1 cellular context compared by ENCODE assay signal in genomic region chr19:3653865-3654513, GRCh38.
TF ChIP-seq lines count a peak whose summit lies in the region.

No MANE protein-coding gene starts in this region.

TF ChIP-seq in IMR-90, 13 proteins besides CTCF, POLR2A, EP300 and RAD21 (continued from another document):
- TF ChIP-seq, protein P1, sequence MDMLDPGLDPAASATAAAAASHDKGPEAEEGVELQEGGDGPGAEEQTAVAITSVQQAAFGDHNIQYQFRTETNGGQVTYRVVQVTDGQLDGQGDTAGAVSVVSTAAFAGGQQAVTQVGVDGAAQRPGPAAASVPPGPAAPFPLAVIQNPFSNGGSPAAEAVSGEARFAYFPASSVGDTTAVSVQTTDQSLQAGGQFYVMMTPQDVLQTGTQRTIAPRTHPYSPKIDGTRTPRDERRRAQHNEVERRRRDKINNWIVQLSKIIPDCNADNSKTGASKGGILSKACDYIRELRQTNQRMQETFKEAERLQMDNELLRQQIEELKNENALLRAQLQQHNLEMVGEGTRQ (IDR thresholded peaks at IDR 0.05; ENCODE audit: low read depth, low read length): no peak
- TF ChIP-seq BHLHE40 (IDR thresholded peaks at IDR 0.05; ENCODE audit: low read depth, low read length) (no peak), MAZ (IDR thresholded peaks at IDR 0.05; ENCODE audit: borderline replicate concordance, low read depth, low read length) (no peak), CHD1 (IDR thresholded peaks at IDR 0.05; ENCODE audit: low read depth, low read length) (no peak), MXI1 (IDR thresholded peaks at IDR 0.05; ENCODE audit: borderline replicate concordance, low read depth, low read length) (no peak), MAFK (IDR thresholded peaks at IDR 0.05; ENCODE audit: low read depth, low read length) (no peak)
- TF ChIP-seq, protein P2, sequence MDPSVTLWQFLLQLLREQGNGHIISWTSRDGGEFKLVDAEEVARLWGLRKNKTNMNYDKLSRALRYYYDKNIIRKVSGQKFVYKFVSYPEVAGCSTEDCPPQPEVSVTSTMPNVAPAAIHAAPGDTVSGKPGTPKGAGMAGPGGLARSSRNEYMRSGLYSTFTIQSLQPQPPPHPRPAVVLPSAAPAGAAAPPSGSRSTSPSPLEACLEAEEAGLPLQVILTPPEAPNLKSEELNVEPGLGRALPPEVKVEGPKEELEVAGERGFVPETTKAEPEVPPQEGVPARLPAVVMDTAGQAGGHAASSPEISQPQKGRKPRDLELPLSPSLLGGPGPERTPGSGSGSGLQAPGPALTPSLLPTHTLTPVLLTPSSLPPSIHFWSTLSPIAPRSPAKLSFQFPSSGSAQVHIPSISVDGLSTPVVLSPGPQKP (IDR thresholded peaks at IDR 0.05; ENCODE audit: borderline replicate concordance, low read depth, low read length): no peak
